8 cellular contexts compared by ENCODE assay signal in genomic region chr2:38959938-38960608, GRCh38.
A peak's percentile ranks its signal among the peaks of the same experiment; 100 is the strongest.
DNase-seq lines count a peak whose midpoint lies in the region; ATAC-seq and FAIRE-seq lines count a peak whose summit lies in the region.

No MANE protein-coding gene starts in this region.

- no peaks in the 10 kb centered on the region for H3K36me3 ChIP-seq in neuronal stem cell (replicated peaks in 1 of 2; ENCODE audit: control insufficient read depth in 2 of 2, insufficient read depth in 2 of 2, low read length in 2 of 2)

- no peak overlapping the region for H3K27ac ChIP-seq in neuronal stem cell (replicated peaks; ENCODE audit: low read length)

- peaks cover 43% of the 10 kb centered on the region for H3K27me3 Mint-ChIP-seq in activated T-helper 2 cell treated with anti-CD3 and anti-CD28 coated beads, Interferon-gamma antibody, Interleukin-2, Interleukin-4, amounts not matched to agents 10 μg/mL and 5 μg/mL and 100 μg/mL, durations not matched to agents 14 hours and 24 hours and 36 hours (ENCODE audit: low read depth)

- H2BK120ac ChIP-seq in neuronal stem cell (ENCODE audit: low read depth, low read length): peak overlapping the region; percentile 79

- peak overlapping the region; percentile 91 for H3K18ac ChIP-seq in neuronal stem cell (ENCODE audit: low read length)

- peak overlapping the region; percentile 62 for H3K4me2 ChIP-seq in neuronal stem cell (ENCODE audit: insufficient read depth, low read length, poor library complexity, severe bottlenecking)

- peak; percentile 92 for ATAC-seq in stimulated activated naive CD8-positive, alpha-beta T cell treated with anti-CD3 and anti-CD28 coated beads, Interleukin-15, Interleukin-2, amounts not matched to agents 100 U/mL and 50 U/mL, for 24 hours
- no peak for ATAC-seq in HG02938 (IDR thresholded peaks at IDR 0.05; ENCODE audit: unreplicated experiment)

- no peak overlapping the region for H3K27ac Mint-ChIP-seq in activated T-helper 2 cell treated with anti-CD3 and anti-CD28 coated beads, Interferon-gamma antibody, Interleukin-2, Interleukin-4, amounts not matched to agents 10 μg/mL and 5 μg/mL and 100 μg/mL, durations not matched to agents 14 hours and 24 hours and 36 hours

- peak overlapping the region; percentile 64 for H2AK5ac ChIP-seq in neuronal stem cell (ENCODE audit: low read depth, low read length)

- no peaks in the 10 kb centered on the region for H3K4me1 ChIP-seq in neuronal stem cell (ENCODE audit: control insufficient read depth in 2 of 2, insufficient read depth in 1 of 2, low read depth in 1 of 2, low read length in 2 of 2)

- no peak overlapping the region for H2AFZ ChIP-seq in neuronal stem cell (ENCODE audit: low read length)

- peak overlapping the region; percentile 45 for H3K9ac ChIP-seq in neuronal stem cell (ENCODE audit: low read depth, low read length, poor library complexity)

- no peak overlapping the region for H3K4ac ChIP-seq in neuronal stem cell (ENCODE audit: low read length)

- no peaks in the 10 kb centered on the region for H3K79me1 ChIP-seq in neuronal stem cell (ENCODE audit: low read depth, low read length)

- FAIRE-seq in GM18507 (lab: Jason Lieb, UNC): no peak

- H3K4me3 Mint-ChIP-seq in activated T-helper 2 cell treated with anti-CD3 and anti-CD28 coated beads, Interferon-gamma antibody, Interleukin-2, Interleukin-4, amounts not matched to agents 10 μg/mL and 5 μg/mL and 100 μg/mL, durations not matched to agents 14 hours and 24 hours and 36 hours (ENCODE audit: low read depth): peak overlapping the region; percentile 24

- no CpG with 5 or more reads among the region's 97 CpGs for WGBS in neuronal stem cell (ENCODE audit: extremely low coverage in 2 of 2, insufficient read length in 2 of 2, insufficient replicate concordance in 1 of 2), 2 donors

- peaks cover 0 to 8% of the 10 kb centered on the region in 2 donors for H3K9me3 ChIP-seq in neuronal stem cell (replicated peaks in 1 of 2; ENCODE audit: control insufficient read depth in 2 of 2, insufficient read depth in 1 of 2, low read depth in 1 of 2, low read length in 2 of 2)

- H3K4me1 Mint-ChIP-seq in activated T-helper 2 cell treated with anti-CD3 and anti-CD28 coated beads, Interferon-gamma antibody, Interleukin-2, Interleukin-4, amounts not matched to agents 10 μg/mL and 5 μg/mL and 100 μg/mL, durations not matched to agents 14 hours and 24 hours and 36 hours (ENCODE audit: low read depth): peaks cover 3% of the 10 kb centered on the region

- DNase-seq in GM18507 (ENCODE audit: extremely low spot score, insufficient read length, low read depth) (peak; percentile 62), HK-2 (ENCODE audit: unreplicated experiment) (peak; percentile 85), fibroblast of the conjunctiva (ENCODE audit: low read depth) (peak; percentile 65), neuronal stem cell (ENCODE audit: low spot score) (peak; percentile 56), LoVo (ENCODE audit: low spot score) (no peak)
- DNase-seq in activated T-helper 2 cell treated with anti-CD3 and anti-CD28 coated beads, Interferon-gamma antibody, Interleukin-2, Interleukin-4, amounts not matched to agents 10 μg/mL and 5 μg/mL and 100 μg/mL, durations not matched to agents 14 hours and 24 hours and 36 hours (ENCODE audit: low spot score): peak; percentile 68
- DNase-seq in stimulated activated naive CD8-positive, alpha-beta T cell treated with anti-CD3 and anti-CD28 coated beads, Interleukin-15, Interleukin-2, amounts not matched to agents 100 U/mL and 50 U/mL, for 24 hours: peak; percentile 70

- no peak overlapping the region for H2BK12ac ChIP-seq in neuronal stem cell (ENCODE audit: low read length)

- peak overlapping the region; percentile 13 for H3K23ac ChIP-seq in neuronal stem cell (ENCODE audit: low read depth, low read length, poor library complexity)

- H3K36me3 Mint-ChIP-seq in activated T-helper 2 cell treated with anti-CD3 and anti-CD28 coated beads, Interferon-gamma antibody, Interleukin-2, Interleukin-4, amounts not matched to agents 10 μg/mL and 5 μg/mL and 100 μg/mL, durations not matched to agents 14 hours and 24 hours and 36 hours (ENCODE audit: low read depth): no peaks in the 10 kb centered on the region

- peaks cover 0 to 8% (median 0%) of the 10 kb centered on the region in 3 experiments for H3K27me3 ChIP-seq in neuronal stem cell (ENCODE audit: control insufficient read depth in 3 of 3, insufficient read depth in 3 of 3, low read depth in 1 of 3, low read length in 3 of 3)

- H4K8ac ChIP-seq in neuronal stem cell (ENCODE audit: low read depth, low read length): no peak overlapping the region

- H3K14ac ChIP-seq in neuronal stem cell (ENCODE audit: low read length): no peak overlapping the region

- no peak overlapping the region for H4K91ac ChIP-seq in neuronal stem cell (ENCODE audit: low read depth, low read length, poor library complexity)

- H2BK15ac ChIP-seq in neuronal stem cell (ENCODE audit: low read length): no peak overlapping the region

- intact Hi-C loops in activated T-helper 2 cell treated with anti-CD3 and anti-CD28 coated beads, Interferon-gamma antibody, Interleukin-2, Interleukin-4, amounts not matched to agents 10 μg/mL and 5 μg/mL and 100 μg/mL, durations not matched to agents 14 hours and 24 hours and 36 hours (cut with micrococcal nuclease): no loop called here

- peak overlapping the region in 1 of 2 donors; percentile 73 for H3K4me3 ChIP-seq in neuronal stem cell (ENCODE audit: low read length in 2 of 2)

- no peaks in the 10 kb centered on the region for H3K9me3 Mint-ChIP-seq in activated T-helper 2 cell treated with anti-CD3 and anti-CD28 coated beads, Interferon-gamma antibody, Interleukin-2, Interleukin-4, amounts not matched to agents 10 μg/mL and 5 μg/mL and 100 μg/mL, durations not matched to agents 14 hours and 24 hours and 36 hours

- peak overlapping the region; percentile 48 for H2BK5ac ChIP-seq in neuronal stem cell (ENCODE audit: low read length)
